ENCODE assay signal across 1 cellular context in the genomic region with DNA sequence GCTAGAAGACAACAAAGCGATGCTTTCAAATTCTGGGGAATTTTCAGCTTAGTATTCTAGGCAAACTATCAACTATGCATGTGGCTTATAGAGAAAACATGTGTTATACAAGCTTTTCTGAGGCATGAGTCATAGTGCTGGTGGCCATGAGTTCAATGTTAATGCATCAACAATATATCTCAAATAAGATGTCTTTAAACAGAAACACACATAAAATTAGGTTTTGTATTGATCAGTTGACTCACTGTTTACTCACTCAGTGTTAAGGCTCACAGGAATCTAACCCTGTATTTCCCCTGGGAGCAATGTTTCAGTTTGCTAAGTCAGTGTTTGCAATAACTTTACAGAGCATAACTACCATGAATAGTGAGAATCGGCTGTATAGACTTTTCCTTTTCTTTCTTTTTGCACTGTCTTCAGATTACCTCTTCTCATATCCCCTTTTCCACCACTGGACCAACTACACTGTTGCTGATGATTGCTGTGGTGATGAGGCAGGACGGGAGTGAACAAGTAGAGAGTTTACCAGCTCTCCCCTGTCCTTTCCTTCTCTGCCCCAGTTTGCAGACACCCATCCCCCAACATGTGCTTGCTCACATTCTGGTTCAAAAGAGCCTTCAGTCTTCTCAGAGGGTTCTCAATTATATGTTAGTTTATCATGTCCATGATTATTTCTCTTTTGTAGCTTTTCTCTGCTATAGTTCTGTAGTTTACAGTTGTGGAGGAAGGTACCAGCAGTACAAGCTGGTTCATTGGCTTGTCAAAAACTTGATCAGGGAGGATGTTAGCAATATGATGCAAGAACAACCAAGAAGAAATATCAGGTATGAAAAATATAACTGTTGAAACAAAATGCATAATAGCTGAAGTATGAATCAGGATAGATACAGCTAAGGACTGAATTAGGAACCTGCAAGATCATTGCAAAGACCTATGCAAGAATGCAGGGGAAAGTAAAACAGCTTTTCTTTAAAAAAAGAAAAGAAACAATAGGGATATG.
TF ChIP-seq lines count a peak whose summit lies in the region.

No MANE protein-coding gene starts in this region.

TF ChIP-seq in GM12878, 131 proteins besides CTCF, POLR2A, EP300 and RAD21 (continued from another document):
- TF ChIP-seq, protein P1, sequence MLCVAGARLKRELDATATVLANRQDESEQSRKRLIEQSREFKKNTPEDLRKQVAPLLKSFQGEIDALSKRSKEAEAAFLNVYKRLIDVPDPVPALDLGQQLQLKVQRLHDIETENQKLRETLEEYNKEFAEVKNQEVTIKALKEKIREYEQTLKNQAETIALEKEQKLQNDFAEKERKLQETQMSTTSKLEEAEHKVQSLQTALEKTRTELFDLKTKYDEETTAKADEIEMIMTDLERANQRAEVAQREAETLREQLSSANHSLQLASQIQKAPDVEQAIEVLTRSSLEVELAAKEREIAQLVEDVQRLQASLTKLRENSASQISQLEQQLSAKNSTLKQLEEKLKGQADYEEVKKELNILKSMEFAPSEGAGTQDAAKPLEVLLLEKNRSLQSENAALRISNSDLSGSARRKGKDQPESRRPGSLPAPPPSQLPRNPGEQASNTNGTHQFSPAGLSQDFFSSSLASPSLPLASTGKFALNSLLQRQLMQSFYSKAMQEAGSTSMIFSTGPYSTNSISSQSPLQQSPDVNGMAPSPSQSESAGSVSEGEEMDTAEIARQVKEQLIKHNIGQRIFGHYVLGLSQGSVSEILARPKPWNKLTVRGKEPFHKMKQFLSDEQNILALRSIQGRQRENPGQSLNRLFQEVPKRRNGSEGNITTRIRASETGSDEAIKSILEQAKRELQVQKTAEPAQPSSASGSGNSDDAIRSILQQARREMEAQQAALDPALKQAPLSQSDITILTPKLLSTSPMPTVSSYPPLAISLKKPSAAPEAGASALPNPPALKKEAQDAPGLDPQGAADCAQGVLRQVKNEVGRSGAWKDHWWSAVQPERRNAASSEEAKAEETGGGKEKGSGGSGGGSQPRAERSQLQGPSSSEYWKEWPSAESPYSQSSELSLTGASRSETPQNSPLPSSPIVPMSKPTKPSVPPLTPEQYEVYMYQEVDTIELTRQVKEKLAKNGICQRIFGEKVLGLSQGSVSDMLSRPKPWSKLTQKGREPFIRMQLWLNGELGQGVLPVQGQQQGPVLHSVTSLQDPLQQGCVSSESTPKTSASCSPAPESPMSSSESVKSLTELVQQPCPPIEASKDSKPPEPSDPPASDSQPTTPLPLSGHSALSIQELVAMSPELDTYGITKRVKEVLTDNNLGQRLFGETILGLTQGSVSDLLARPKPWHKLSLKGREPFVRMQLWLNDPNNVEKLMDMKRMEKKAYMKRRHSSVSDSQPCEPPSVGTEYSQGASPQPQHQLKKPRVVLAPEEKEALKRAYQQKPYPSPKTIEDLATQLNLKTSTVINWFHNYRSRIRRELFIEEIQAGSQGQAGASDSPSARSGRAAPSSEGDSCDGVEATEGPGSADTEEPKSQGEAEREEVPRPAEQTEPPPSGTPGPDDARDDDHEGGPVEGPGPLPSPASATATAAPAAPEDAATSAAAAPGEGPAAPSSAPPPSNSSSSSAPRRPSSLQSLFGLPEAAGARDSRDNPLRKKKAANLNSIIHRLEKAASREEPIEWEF (IDR thresholded peaks at IDR 0.05; ENCODE audit: insufficient replicate concordance, low read depth, low read length) = peak; percentile 50
- TF ChIP-seq, protein P2, sequence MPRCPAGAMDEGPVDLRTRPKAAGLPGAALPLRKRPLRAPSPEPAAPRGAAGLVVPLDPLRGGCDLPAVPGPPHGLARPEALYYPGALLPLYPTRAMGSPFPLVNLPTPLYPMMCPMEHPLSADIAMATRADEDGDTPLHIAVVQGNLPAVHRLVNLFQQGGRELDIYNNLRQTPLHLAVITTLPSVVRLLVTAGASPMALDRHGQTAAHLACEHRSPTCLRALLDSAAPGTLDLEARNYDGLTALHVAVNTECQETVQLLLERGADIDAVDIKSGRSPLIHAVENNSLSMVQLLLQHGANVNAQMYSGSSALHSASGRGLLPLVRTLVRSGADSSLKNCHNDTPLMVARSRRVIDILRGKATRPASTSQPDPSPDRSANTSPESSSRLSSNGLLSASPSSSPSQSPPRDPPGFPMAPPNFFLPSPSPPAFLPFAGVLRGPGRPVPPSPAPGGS (IDR thresholded peaks at IDR 0.05; ENCODE audit: borderline replicate concordance, insufficient read depth, low read depth, low read length, poor library complexity, severe bottlenecking) = peak; percentile 31
- no peak for TF ChIP-seq POLR2AphosphoS2 (IDR thresholded peaks at IDR 0.05; ENCODE audit: low read depth, low read length)
- no peak for TF ChIP-seq SPI1 (IDR thresholded peaks at IDR 0.05; ENCODE audit: borderline replicate concordance, insufficient read depth, low read depth, low read length)
- peak; percentile 64 for TF ChIP-seq MEF2B (IDR thresholded peaks at IDR 0.05; ENCODE audit: partially characterized antibody, poor library complexity, severe bottlenecking)
- no peak for TF ChIP-seq PAX8 (IDR thresholded peaks at IDR 0.05)
- TF ChIP-seq BMI1 (IDR thresholded peaks at IDR 0.05; ENCODE audit: borderline replicate concordance) = no peak
- TF ChIP-seq IKZF2 (IDR thresholded peaks at IDR 0.05) = 0 out of 4 replicates have a peak, but pooled peaks have one; percentile 23 to 29
- TF ChIP-seq BRCA1 (IDR thresholded peaks at IDR 0.05; ENCODE audit: low read depth, low read length) = no peak
- TF ChIP-seq, protein P3, sequence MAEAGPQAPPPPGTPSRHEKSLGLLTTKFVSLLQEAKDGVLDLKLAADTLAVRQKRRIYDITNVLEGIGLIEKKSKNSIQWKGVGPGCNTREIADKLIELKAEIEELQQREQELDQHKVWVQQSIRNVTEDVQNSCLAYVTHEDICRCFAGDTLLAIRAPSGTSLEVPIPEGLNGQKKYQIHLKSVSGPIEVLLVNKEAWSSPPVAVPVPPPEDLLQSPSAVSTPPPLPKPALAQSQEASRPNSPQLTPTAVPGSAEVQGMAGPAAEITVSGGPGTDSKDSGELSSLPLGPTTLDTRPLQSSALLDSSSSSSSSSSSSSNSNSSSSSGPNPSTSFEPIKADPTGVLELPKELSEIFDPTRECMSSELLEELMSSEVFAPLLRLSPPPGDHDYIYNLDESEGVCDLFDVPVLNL (IDR thresholded peaks at IDR 0.05; ENCODE audit: low read depth, low read length) = no peak
- TF ChIP-seq, protein P4, sequence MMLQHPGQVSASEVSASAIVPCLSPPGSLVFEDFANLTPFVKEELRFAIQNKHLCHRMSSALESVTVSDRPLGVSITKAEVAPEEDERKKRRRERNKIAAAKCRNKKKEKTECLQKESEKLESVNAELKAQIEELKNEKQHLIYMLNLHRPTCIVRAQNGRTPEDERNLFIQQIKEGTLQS (IDR thresholded peaks at IDR 0.05; ENCODE audit: borderline replicate concordance, extremely low read depth, low read depth, low read length) = no peak
